ENCODE assay signal across 19 cellular contexts in genomic region chrX:47245156-47245555, GRCh38.
"Had no signal": no experiment of that assay in that cellular context is flagged by ENCODE, and none has a peak within 500 bp of the region (broad histone marks: within the 10 kb centered on the region; RNA-seq: fewer than 3 reads in every experiment).

No MANE protein-coding gene starts in this region.

- H3K4me1 ChIP-seq: breast epithelium, SJCRH30 had no signal

- DNase-seq: activated CD4-positive, alpha-beta memory T cell treated with anti-CD3 and anti-CD28 coated beads, Interleukin-2, amount 10 ng/mL, durations not matched to agents 7 days and 5 days; activated CD4-positive, alpha-beta T cell treated with anti-CD3 and anti-CD28 coated beads for 36 hours; activated CD4-positive, alpha-beta T cell treated with anti-CD3 and anti-CD28 coated beads, Interleukin-2, amount 50 U/mL, for 1 hour; activated naive CD4-positive, alpha-beta T cell treated with anti-CD3 and anti-CD28 coated beads, Interleukin-2, amount 50 U/mL, for 16 hours; activated naive CD8-positive, alpha-beta T cell treated with anti-CD3 and anti-CD28 coated beads, Interleukin-2, amount 10 ng/mL, durations not matched to agents 7 days and 5 days; activated T-cell treated with anti-CD3 and anti-CD28 coated beads for 4 hours; activated T-cell treated with anti-CD3 and anti-CD28 coated beads, Interleukin-2, amount 50 U/mL, for 72 hours; KG1; NCI-H1048; NCI-H146; NCI-H2029 treated with DMSO at 0.1 percent for 48 hours; NCI-H2227 treated with DMSO at 0.1 percent for 48 hours; NCI-H446 treated with DMSO at 0.1 percent for 48 hours; NCI-H526 treated with DMSO at 0.1 percent for 48 hours; SK-N-SH; T-helper 1 cell had no signal

- H3K4me3 ChIP-seq: breast epithelium, SJCRH30 had no signal

- H3K27me3 ChIP-seq: SJCRH30 had no signal

- H3K36me3 ChIP-seq: breast epithelium, SJCRH30 had no signal

- H3K27ac ChIP-seq: breast epithelium, SJCRH30, VCaP had no signal

- H3K9me3 ChIP-seq: breast epithelium, SJCRH30, SK-N-SH had no signal

- ATAC-seq: activated CD4-positive, alpha-beta T cell treated with anti-CD3 and anti-CD28 coated beads for 36 hours; activated T-cell treated with anti-CD3 and anti-CD28 coated beads, Interleukin-2, amount 50 U/mL, for 72 hours had no signal
